Comparison of ENCODE assay signal across 1 cellular context in genomic region chr12:25775968-25776367, GRCh38.
TF ChIP-seq lines count a peak whose summit lies in the region.

No MANE protein-coding gene starts in this region.

TF ChIP-seq in HEK293, 187 proteins besides CTCF, POLR2A, EP300 and RAD21 (continued from another document):
- TF ChIP-seq, protein P1, sequence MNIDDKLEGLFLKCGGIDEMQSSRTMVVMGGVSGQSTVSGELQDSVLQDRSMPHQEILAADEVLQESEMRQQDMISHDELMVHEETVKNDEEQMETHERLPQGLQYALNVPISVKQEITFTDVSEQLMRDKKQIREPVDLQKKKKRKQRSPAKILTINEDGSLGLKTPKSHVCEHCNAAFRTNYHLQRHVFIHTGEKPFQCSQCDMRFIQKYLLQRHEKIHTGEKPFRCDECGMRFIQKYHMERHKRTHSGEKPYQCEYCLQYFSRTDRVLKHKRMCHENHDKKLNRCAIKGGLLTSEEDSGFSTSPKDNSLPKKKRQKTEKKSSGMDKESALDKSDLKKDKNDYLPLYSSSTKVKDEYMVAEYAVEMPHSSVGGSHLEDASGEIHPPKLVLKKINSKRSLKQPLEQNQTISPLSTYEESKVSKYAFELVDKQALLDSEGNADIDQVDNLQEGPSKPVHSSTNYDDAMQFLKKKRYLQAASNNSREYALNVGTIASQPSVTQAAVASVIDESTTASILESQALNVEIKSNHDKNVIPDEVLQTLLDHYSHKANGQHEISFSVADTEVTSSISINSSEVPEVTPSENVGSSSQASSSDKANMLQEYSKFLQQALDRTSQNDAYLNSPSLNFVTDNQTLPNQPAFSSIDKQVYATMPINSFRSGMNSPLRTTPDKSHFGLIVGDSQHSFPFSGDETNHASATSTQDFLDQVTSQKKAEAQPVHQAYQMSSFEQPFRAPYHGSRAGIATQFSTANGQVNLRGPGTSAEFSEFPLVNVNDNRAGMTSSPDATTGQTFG (tag by site-specific recombination; IDR thresholded peaks at IDR 0.05; ENCODE audit: borderline replicate concordance), result no peak
- TF ChIP-seq ZNF785 (tag by site-specific recombination; IDR thresholded peaks at IDR 0.05) (no peak), WT1 (tag by site-specific recombination; IDR thresholded peaks at IDR 0.05) (peak; percentile 67), IKZF3 (tag by site-specific recombination; IDR thresholded peaks at IDR 0.05) (0 out of 2 replicates have a peak, but pooled peaks have one; percentile 19), ZNF610 (tag by site-specific recombination; IDR thresholded peaks at IDR 0.05; ENCODE audit: borderline replicate concordance) (no peak), TCF7L2 (IDR thresholded peaks at IDR 0.05; ENCODE audit: borderline replicate concordance, low read depth, low read length) (peak; percentile 35; the same call in 1 of the 2 replicates), OSR2 (tag by site-specific recombination; IDR thresholded peaks at IDR 0.05) (peak; percentile 95), ZNF654 (tag by site-specific recombination; IDR thresholded peaks at IDR 0.05; ENCODE audit: low read depth) (no peak), ZNF518A (tag by site-specific recombination; conservative IDR thresholded peaks at IDR 0.05; ENCODE audit: low read depth) (no peak), PRDM10 (tag by site-specific recombination; IDR thresholded peaks at IDR 0.05) (peak; percentile 33; the same call in 1 of the 2 replicates)
